In genomic region chr6:32177788-32178546, GRCh38 we compare ENCODE assay signal across 1 cellular context.
TF ChIP-seq lines count a peak whose summit lies in the region.

Gene RNF5 (plus strand): TSS chr6:32178405. CDS start chr6:32178512, 107 bp downstream.

TF ChIP-seq in HepG2, 621 proteins besides CTCF, POLR2A, EP300 and RAD21 (continued from another document and continues in another):
- no peak for TF ChIP-seq GLMP (CRISPR knock-in tag; IDR thresholded peaks at IDR 0.05; ENCODE audit: borderline replicate concordance)
- TF ChIP-seq ZNF550 (CRISPR knock-in tag; IDR thresholded peaks at IDR 0.05; ENCODE audit: borderline replicate concordance): no peak
- no peak for TF ChIP-seq ATF3 (CRISPR knock-in tag; IDR thresholded peaks at IDR 0.05)
- no peak; the same call in 1 of the 2 replicates for TF ChIP-seq ZNF280D (CRISPR knock-in tag; IDR thresholded peaks at IDR 0.05)
- no peak; the same call in 1 of the 2 replicates for TF ChIP-seq PRDM10 (CRISPR knock-in tag; IDR thresholded peaks at IDR 0.05; ENCODE audit: low read depth)
- TF ChIP-seq JUN (CRISPR knock-in tag; IDR thresholded peaks at IDR 0.05): no peak
- no peak for TF ChIP-seq ZNF441 (CRISPR knock-in tag; IDR thresholded peaks at IDR 0.05; ENCODE audit: borderline replicate concordance)
- TF ChIP-seq CC2D1A (CRISPR knock-in tag; IDR thresholded peaks at IDR 0.05): no peak
- no peak for TF ChIP-seq PRMT3 (CRISPR knock-in tag; IDR thresholded peaks at IDR 0.05; ENCODE audit: borderline replicate concordance, low read depth)
- TF ChIP-seq ZUFSP (CRISPR knock-in tag; IDR thresholded peaks at IDR 0.05; ENCODE audit: borderline replicate concordance): no peak
- TF ChIP-seq DDIT3 (CRISPR knock-in tag; IDR thresholded peaks at IDR 0.05): no peak
- no peak for TF ChIP-seq RARG (CRISPR knock-in tag; IDR thresholded peaks at IDR 0.05; ENCODE audit: low read depth)
- TF ChIP-seq NR2C2 (CRISPR knock-in tag; IDR thresholded peaks at IDR 0.05; ENCODE audit: borderline replicate concordance): 0 out of 2 replicates have a peak, but pooled peaks have one; percentile 12
- TF ChIP-seq CEBPG (CRISPR knock-in tag; IDR thresholded peaks at IDR 0.05): peak; percentile 36; the same call in 1 of the 2 replicates
- no peak for TF ChIP-seq KAT2B (IDR thresholded peaks at IDR 0.05; ENCODE audit: borderline replicate concordance, low read depth, low read length)
- no peak for TF ChIP-seq ZNF629 (CRISPR knock-in tag; conservative IDR thresholded peaks at IDR 0.05)
- TF ChIP-seq ZNF770 (CRISPR knock-in tag; IDR thresholded peaks at IDR 0.05): no peak
- TF ChIP-seq KLF6 (CRISPR knock-in tag; IDR thresholded peaks at IDR 0.05): peak; percentile 63; the same call in 1 of the 2 replicates
- 0 out of 2 replicates have a peak, but pooled peaks have one; percentile 13 for TF ChIP-seq ZBED4 (CRISPR knock-in tag; IDR thresholded peaks at IDR 0.05; ENCODE audit: borderline replicate concordance)
- no peak for TF ChIP-seq ZMYM3 (CRISPR knock-in tag; IDR thresholded peaks at IDR 0.05)
- no peak for TF ChIP-seq NKX3-1 (CRISPR knock-in tag; IDR thresholded peaks at IDR 0.05)
- no peak for TF ChIP-seq ADNP (CRISPR knock-in tag; IDR thresholded peaks at IDR 0.05)
- peak; percentile 38 for TF ChIP-seq GABPA (IDR thresholded peaks at IDR 0.05; ENCODE audit: low read depth, low read length)
- peak; percentile 70 for TF ChIP-seq GABPA (CRISPR knock-in tag; IDR thresholded peaks at IDR 0.05; ENCODE audit: low read depth)
- TF ChIP-seq ZNF788 (CRISPR knock-in tag; IDR thresholded peaks at IDR 0.05; ENCODE audit: borderline replicate concordance): peak; percentile 93; the same call in 1 of the 2 replicates
- TF ChIP-seq NR2F1 (CRISPR knock-in tag; IDR thresholded peaks at IDR 0.05): no peak
- TF ChIP-seq KLF15 (CRISPR knock-in tag; IDR thresholded peaks at IDR 0.05; ENCODE audit: borderline replicate concordance): no peak
- TF ChIP-seq PHF8 (CRISPR knock-in tag; IDR thresholded peaks at IDR 0.05): no peak
- TF ChIP-seq MAX (IDR thresholded peaks at IDR 0.05): peak; percentile 70; the same call in 1 of the 2 replicates
- no peak for TF ChIP-seq TMF1 (CRISPR knock-in tag; IDR thresholded peaks at IDR 0.05; ENCODE audit: low read depth)
- TF ChIP-seq POLR2AphosphoS5 (IDR thresholded peaks at IDR 0.05; ENCODE audit: low read depth, low read length): peak; percentile 37; the same call in 1 of the 2 replicates
- no peak for TF ChIP-seq ARNTL (CRISPR knock-in tag; IDR thresholded peaks at IDR 0.05)
- no peak for TF ChIP-seq E2F2 (CRISPR knock-in tag; IDR thresholded peaks at IDR 0.05; ENCODE audit: borderline replicate concordance)
- TF ChIP-seq PREB (CRISPR knock-in tag; IDR thresholded peaks at IDR 0.05): no peak
- TF ChIP-seq SMAD1 (CRISPR knock-in tag; IDR thresholded peaks at IDR 0.05; ENCODE audit: borderline replicate concordance, low read depth): no peak; the same call in 1 of the 2 replicates
- TF ChIP-seq ZNF354B (CRISPR knock-in tag; IDR thresholded peaks at IDR 0.05): no peak
- no peak for TF ChIP-seq PRPF4 (IDR thresholded peaks at IDR 0.05; ENCODE audit: low read depth, low read length, poor library complexity, severe bottlenecking)
- TF ChIP-seq PBX2 (CRISPR knock-in tag; IDR thresholded peaks at IDR 0.05): peak; percentile 98
- no peak for TF ChIP-seq STAG1 (CRISPR knock-in tag; IDR thresholded peaks at IDR 0.05)
- TF ChIP-seq ZNF589 (CRISPR knock-in tag; conservative IDR thresholded peaks at IDR 0.05): no peak
